In the genomic region with DNA sequence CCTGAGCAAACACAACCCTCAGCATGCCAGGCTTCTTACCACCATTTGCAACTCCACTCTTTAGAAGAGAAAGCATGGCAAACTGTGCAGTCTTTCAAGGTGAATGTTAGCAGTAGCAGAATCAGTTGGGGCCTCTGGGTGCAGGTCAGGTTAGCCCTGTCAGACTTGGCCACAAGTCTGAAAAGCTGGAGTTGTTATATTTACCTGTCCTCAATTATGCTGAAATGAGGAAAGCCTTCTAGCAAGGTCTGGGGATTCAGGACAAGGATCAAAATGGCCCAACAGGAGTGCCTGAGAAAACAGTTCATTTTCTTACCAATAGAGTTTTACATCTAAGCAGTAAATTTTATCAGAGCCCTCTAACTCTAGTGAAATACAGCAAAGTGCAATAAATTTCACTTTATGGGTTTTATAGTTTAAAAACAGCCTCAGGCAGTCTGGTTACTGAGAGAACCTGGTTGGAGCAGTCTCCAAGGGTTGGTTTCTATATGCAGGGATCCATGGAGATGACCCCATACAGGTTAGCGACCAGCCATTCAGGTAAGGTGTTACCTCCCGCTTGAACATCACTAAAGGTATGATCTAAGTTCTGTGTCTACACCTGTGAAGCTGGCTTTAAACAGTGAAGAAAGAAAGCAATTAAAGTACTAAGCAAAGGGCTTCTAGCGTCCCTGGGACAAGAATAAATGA, we compare ENCODE assay signal across 31 cellular contexts.
"Had no signal": no experiment of that assay in that cellular context is flagged by ENCODE, and none has a peak within 500 bp of the region (broad histone marks: within the 10 kb centered on the region; RNA-seq: fewer than 3 reads in every experiment).

No MANE protein-coding gene starts in this region.

- H3K36me3 ChIP-seq: ascending aorta, breast epithelium, cardiac muscle cell, colonic mucosa, esophagus squamous epithelium, gastroesophageal sphincter had no signal

- H3K27me3 Mint-ChIP-seq: activated CD4-positive, alpha-beta memory T cell treated with anti-CD3 and anti-CD28 coated beads for 36 hours; activated CD4-positive, alpha-beta T cell treated with anti-CD3 and anti-CD28 coated beads for 36 hours; activated CD4-positive, alpha-beta T cell treated with anti-CD3 and anti-CD28 coated beads, Interleukin-2, amount 10 ng/mL, durations not matched to agents 24 days and 14 days; activated CD8-positive, alpha-beta memory T cell treated with anti-CD3 and anti-CD28 coated beads, Interleukin-2, amount 10 ng/mL, durations not matched to agents 7 days and 5 days; activated naive CD4-positive, alpha-beta T cell treated with anti-CD3 and anti-CD28 coated beads, Interleukin-2, amount 10 ng/mL, durations not matched to agents 7 days and 5 days had no signal

- H3K27me3 ChIP-seq: ascending aorta, breast epithelium, cardiac muscle cell, colonic mucosa, esophagus squamous epithelium, gastroesophageal sphincter had no signal

- DNase-seq: activated CD4-positive, alpha-beta memory T cell treated with anti-CD3 and anti-CD28 coated beads for 36 hours; activated CD4-positive, alpha-beta T cell treated with anti-CD3 and anti-CD28 coated beads for 36 hours; activated CD4-positive, alpha-beta T cell treated with anti-CD3 and anti-CD28 coated beads, Interleukin-2, amount 10 ng/mL, durations not matched to agents 24 days and 14 days; activated CD4-positive, CD25-positive, alpha-beta regulatory T cell; activated CD4-positive, CD25-positive, alpha-beta regulatory T cell treated with anti-CD3 and anti-CD28 coated beads, Interleukin-2, amount 50 U/mL, for 72 hours; activated CD8-positive, alpha-beta memory T cell treated with anti-CD3 and anti-CD28 coated beads, Interleukin-2, amount 10 ng/mL, durations not matched to agents 7 days and 5 days; activated CD8-positive, alpha-beta memory T cell treated with anti-CD3 and anti-CD28 coated beads, Interleukin-2, amount 50 U/mL, for 4 hours; activated CD8-positive, alpha-beta T cell treated with anti-CD3 and anti-CD28 coated beads, Interleukin-2, amount 10 ng/mL, durations not matched to agents 7 days and 5 days; activated gamma-delta T cell; activated naive CD4-positive, alpha-beta T cell; activated naive CD4-positive, alpha-beta T cell treated with anti-CD3 and anti-CD28 coated beads, Interleukin-2, amount 10 ng/mL, durations not matched to agents 7 days and 5 days; activated naive CD8-positive, alpha-beta T cell treated with anti-CD3 and anti-CD28 coated beads, Interleukin-2, amount 10 ng/mL, durations not matched to agents 7 days and 5 days; activated T-cell treated with anti-CD3 and anti-CD28 coated beads, Interleukin-2, amount 50 U/mL, for 1 hour; activated T-cell treated with anti-CD3 and anti-CD28 coated beads, Interleukin-2, amount 50 U/mL, for 48 hours; central memory CD4-positive, alpha-beta T cell; cerebellar nuclear complex; colonic mucosa; effector CD8-positive, alpha-beta T cell; esophagus squamous epithelium; foreskin melanocyte; T-cell; T-helper 9 cell had no signal

- H3K27ac ChIP-seq: ascending aorta, breast epithelium, cardiac muscle cell, colonic mucosa, epithelial cell of prostate, esophagus squamous epithelium, gastroesophageal sphincter had no signal

- ATAC-seq: activated CD4-positive, alpha-beta T cell treated with anti-CD3 and anti-CD28 coated beads for 36 hours; activated CD8-positive, alpha-beta memory T cell treated with anti-CD3 and anti-CD28 coated beads, Interleukin-2, amount 10 ng/mL, durations not matched to agents 7 days and 5 days; activated CD8-positive, alpha-beta T cell treated with anti-CD3 and anti-CD28 coated beads, Interleukin-2, amount 10 ng/mL, durations not matched to agents 7 days and 5 days; activated naive CD4-positive, alpha-beta T cell treated with anti-CD3 and anti-CD28 coated beads, Interleukin-2, amount 50 U/mL, for 72 hours; gastroesophageal sphincter; T-cell had no signal

- H3K9me3 Mint-ChIP-seq: activated CD4-positive, alpha-beta T cell treated with anti-CD3 and anti-CD28 coated beads, Interleukin-2, amount 10 ng/mL, durations not matched to agents 24 days and 14 days; activated naive CD4-positive, alpha-beta T cell treated with anti-CD3 and anti-CD28 coated beads, Interleukin-2, amount 10 ng/mL, durations not matched to agents 7 days and 5 days; activated naive CD8-positive, alpha-beta T cell treated with anti-CD3 and anti-CD28 coated beads, Interleukin-2, amount 10 ng/mL, durations not matched to agents 7 days and 5 days; activated T-helper 1 cell treated with anti-CD3 and anti-CD28 coated beads, Interleukin-12 subunit alpha, Interleukin-12 subunit beta, Interleukin-2, Interleukin-4 antibody, amounts not matched to agents 30 ng/mL and 10 ng/mL and 1 ng/mL, durations not matched to agents 14 hours and 24 hours and 36 hours; T-helper 1 cell treated with Interleukin-12 subunit alpha and Interleukin-12 subunit beta and Interleukin-4 antibody, amounts not matched to agents 30 μg/mL and 1 μg/mL, for 36 hours had no signal

- H3K4me1 Mint-ChIP-seq: activated CD4-positive, alpha-beta T cell treated with anti-CD3 and anti-CD28 coated beads for 36 hours; activated CD4-positive, alpha-beta T cell treated with anti-CD3 and anti-CD28 coated beads, Interleukin-2, amount 10 ng/mL, durations not matched to agents 24 days and 14 days; activated CD8-positive, alpha-beta memory T cell treated with anti-CD3 and anti-CD28 coated beads, Interleukin-2, amount 10 ng/mL, durations not matched to agents 7 days and 5 days; activated naive CD4-positive, alpha-beta T cell treated with anti-CD3 and anti-CD28 coated beads, Interleukin-2, amount 10 ng/mL, durations not matched to agents 7 days and 5 days; activated naive CD8-positive, alpha-beta T cell treated with anti-CD3 and anti-CD28 coated beads, Interleukin-2, amount 10 ng/mL, durations not matched to agents 7 days and 5 days; brain; T-cell had no signal

- H3K4me3 Mint-ChIP-seq: activated CD4-positive, alpha-beta memory T cell treated with anti-CD3 and anti-CD28 coated beads for 36 hours; activated CD4-positive, alpha-beta T cell treated with anti-CD3 and anti-CD28 coated beads for 36 hours; activated CD4-positive, alpha-beta T cell treated with anti-CD3 and anti-CD28 coated beads, Interleukin-2, amount 10 ng/mL, durations not matched to agents 24 days and 14 days; activated CD8-positive, alpha-beta memory T cell treated with anti-CD3 and anti-CD28 coated beads, Interleukin-2, amount 10 ng/mL, durations not matched to agents 7 days and 5 days; activated CD8-positive, alpha-beta T cell treated with anti-CD3 and anti-CD28 coated beads, Interleukin-2, amount 10 ng/mL, durations not matched to agents 7 days and 5 days; activated naive CD4-positive, alpha-beta T cell treated with anti-CD3 and anti-CD28 coated beads, Interleukin-2, amount 10 ng/mL, durations not matched to agents 7 days and 5 days; activated naive CD8-positive, alpha-beta T cell treated with anti-CD3 and anti-CD28 coated beads, Interleukin-2, amount 10 ng/mL, durations not matched to agents 7 days and 5 days; activated T-helper 1 cell treated with anti-CD3 and anti-CD28 coated beads, Interleukin-12 subunit alpha, Interleukin-12 subunit beta, Interleukin-2, Interleukin-4 antibody, amounts not matched to agents 30 ng/mL and 10 ng/mL and 1 ng/mL, durations not matched to agents 14 hours and 24 hours and 36 hours; brain; T-cell; T-helper 1 cell treated with Interleukin-12 subunit alpha and Interleukin-12 subunit beta and Interleukin-4 antibody, amounts not matched to agents 30 μg/mL and 1 μg/mL, for 36 hours had no signal

- H3K27ac Mint-ChIP-seq: activated CD4-positive, alpha-beta memory T cell treated with anti-CD3 and anti-CD28 coated beads for 36 hours; activated CD4-positive, alpha-beta T cell treated with anti-CD3 and anti-CD28 coated beads for 36 hours; activated CD4-positive, alpha-beta T cell treated with anti-CD3 and anti-CD28 coated beads, Interleukin-2, amount 10 ng/mL, durations not matched to agents 24 days and 14 days; activated CD8-positive, alpha-beta memory T cell treated with anti-CD3 and anti-CD28 coated beads, Interleukin-2, amount 10 ng/mL, durations not matched to agents 7 days and 5 days; activated CD8-positive, alpha-beta T cell treated with anti-CD3 and anti-CD28 coated beads, Interleukin-2, amount 10 ng/mL, durations not matched to agents 7 days and 5 days; activated naive CD4-positive, alpha-beta T cell treated with anti-CD3 and anti-CD28 coated beads, Interleukin-2, amount 10 ng/mL, durations not matched to agents 7 days and 5 days; activated naive CD4-positive, alpha-beta T cell treated with anti-CD3 and anti-CD28 coated beads, Interleukin-2, amount 50 U/mL, for 72 hours; activated T-helper 1 cell treated with anti-CD3 and anti-CD28 coated beads, Interleukin-12 subunit alpha, Interleukin-12 subunit beta, Interleukin-2, Interleukin-4 antibody, amounts not matched to agents 30 ng/mL and 10 ng/mL and 1 ng/mL, durations not matched to agents 14 hours and 24 hours and 36 hours; brain; T-cell; T-helper 1 cell treated with Interleukin-12 subunit alpha and Interleukin-12 subunit beta and Interleukin-4 antibody, amounts not matched to agents 30 μg/mL and 1 μg/mL, for 36 hours had no signal

- H3K36me3 Mint-ChIP-seq: activated CD4-positive, alpha-beta memory T cell treated with anti-CD3 and anti-CD28 coated beads for 36 hours; activated CD8-positive, alpha-beta memory T cell treated with anti-CD3 and anti-CD28 coated beads, Interleukin-2, amount 10 ng/mL, durations not matched to agents 7 days and 5 days; activated naive CD4-positive, alpha-beta T cell treated with anti-CD3 and anti-CD28 coated beads, Interleukin-2, amount 10 ng/mL, durations not matched to agents 7 days and 5 days; activated naive CD8-positive, alpha-beta T cell treated with anti-CD3 and anti-CD28 coated beads, Interleukin-2, amount 10 ng/mL, durations not matched to agents 7 days and 5 days; brain; T-cell had no signal

- H3K4me3 ChIP-seq: ascending aorta, breast epithelium, cardiac muscle cell, colonic mucosa, esophagus squamous epithelium, gastroesophageal sphincter had no signal

- H3K4me1 ChIP-seq: ascending aorta, breast epithelium, colonic mucosa, esophagus squamous epithelium, gastroesophageal sphincter had no signal

- H3K9me3 ChIP-seq: ascending aorta, breast epithelium, colonic mucosa, esophagus squamous epithelium, gastroesophageal sphincter had no signal
